ENCODE assay signal across 12 cellular contexts in the genomic region with DNA sequence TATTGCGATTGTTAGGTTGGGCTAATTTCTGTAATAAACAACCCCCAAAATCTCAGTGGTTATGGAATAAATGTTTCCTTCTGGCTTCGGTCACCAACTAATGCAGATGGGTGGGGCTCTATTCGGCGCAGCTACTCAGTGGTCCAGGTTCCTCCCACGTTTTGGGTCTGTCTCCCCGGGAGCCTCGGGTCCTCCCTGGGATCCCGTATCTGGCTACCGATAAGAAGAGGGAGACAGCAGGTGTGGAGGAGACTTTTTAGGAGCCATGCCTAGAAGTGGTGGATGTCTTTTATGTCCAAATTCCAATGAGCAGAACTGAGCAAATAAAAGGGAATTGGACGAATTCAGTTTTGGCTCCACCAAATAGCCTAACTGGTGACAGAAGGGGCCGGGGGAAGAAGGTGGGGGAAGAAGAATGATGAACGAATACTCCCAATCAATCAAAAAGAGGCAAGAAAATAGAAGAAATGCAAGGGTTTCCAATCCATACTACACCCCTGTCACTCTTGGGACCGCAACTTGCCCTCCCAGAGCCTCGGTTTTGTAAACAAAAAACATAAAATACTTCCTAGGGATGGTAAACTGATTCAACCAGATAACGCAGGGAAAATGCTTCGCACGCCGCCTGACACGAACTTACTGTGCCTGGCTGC. TPM values are rescaled to one million over a fixed set of nuclear protein-coding genes. Genes with fewer than 3 reads are reported as not detected.
DNase-seq lines count a peak whose midpoint lies in the region; ATAC-seq, FAIRE-seq and TF ChIP-seq lines count a peak whose summit lies in the region.
"Had no signal": no experiment of that assay in that cellular context is flagged by ENCODE, and none has a peak within 500 bp of the region (broad histone marks: within the 10 kb centered on the region; RNA-seq: fewer than 3 reads in every experiment).

No MANE protein-coding gene starts in this region.

- POLR2A ChIA-PET in activated CD8-positive, alpha-beta T cell treated with anti-CD3 and anti-CD28 coated beads, Interleukin-2, amount 10 ng/mL, durations not matched to agents 7 days and 5 days (lab: Charles Lee), result no interaction called here
- POLR2A ChIA-PET in activated CD8-positive, alpha-beta T cell treated with anti-CD3 and anti-CD28 coated beads for 36 hours (lab: Charles Lee), result no interaction called here
- POLR2A ChIA-PET in K562 (lab: Yijun Ruan, JAX), result no interaction called here

- peak overlapping the region; percentile 79 for H3K4me2 ChIP-seq in K562 (ENCODE audit: insufficient read depth, low read length)

- no peak for ATAC-seq in activated CD8-positive, alpha-beta T cell treated with anti-CD3 and anti-CD28 coated beads, Interleukin-2, amount 10 ng/mL, durations not matched to agents 7 days and 5 days
- ATAC-seq in activated CD8-positive, alpha-beta T cell treated with anti-CD3 and anti-CD28 coated beads for 36 hours, result no peak
- ATAC-seq in K562, result peak; percentile 10; the same call in 2 of the 3 replicates
- no peak for ATAC-seq in HG03520 (IDR thresholded peaks at IDR 0.05; ENCODE audit: unreplicated experiment)
- no peak for ATAC-seq in GM18505 (IDR thresholded peaks at IDR 0.05; ENCODE audit: unreplicated experiment)
- ATAC-seq: PC-3 had no signal

- peaks cover 4 to 12% of the 10 kb centered on the region in 2 experiments; a peak in 4 of 5 replicates for H3K4me1 ChIP-seq in K562 (replicated peaks in 1 of 2; ENCODE audit: control insufficient read depth in 2 of 2, insufficient read depth in 2 of 2, low read length in 2 of 2)
- H3K4me1 ChIP-seq: vagina had no signal

- TF ChIP-seq RAD21 in K562 (CRISPR knock-in tag; conservative IDR thresholded peaks at IDR 0.05 in 1 of 2, IDR thresholded peaks at IDR 0.05 in 1 of 2), result no peak

- H3K9me3 Mint-ChIP-seq in activated CD8-positive, alpha-beta T cell treated with anti-CD3 and anti-CD28 coated beads, Interleukin-2, amount 10 ng/mL, durations not matched to agents 7 days and 5 days (ENCODE audit: insufficient read depth), result no peaks in the 10 kb centered on the region
- H3K9me3 Mint-ChIP-seq in activated CD8-positive, alpha-beta T cell treated with anti-CD3 and anti-CD28 coated beads for 36 hours, result peaks cover 16% of the 10 kb centered on the region

- in situ Hi-C loops in K562 (cut with MboI), result no loop called here

- TF ChIP-seq EP300 in K562 (IDR thresholded peaks at IDR 0.05; ENCODE audit: low read length), result no peak

- intact Hi-C loops in activated CD8-positive, alpha-beta T cell treated with anti-CD3 and anti-CD28 coated beads for 36 hours (cut with micrococcal nuclease), result no loop called here
- intact Hi-C loops in K562 (cut with micrococcal nuclease), result no loop called here

- peaks cover 48% of the 10 kb centered on the region for H3K27me3 Mint-ChIP-seq in activated CD8-positive, alpha-beta T cell treated with anti-CD3 and anti-CD28 coated beads, Interleukin-2, amount 10 ng/mL, durations not matched to agents 7 days and 5 days (ENCODE audit: low read depth)
- peaks cover 33% of the 10 kb centered on the region for H3K27me3 Mint-ChIP-seq in activated CD8-positive, alpha-beta T cell treated with anti-CD3 and anti-CD28 coated beads for 36 hours

- no peaks in the 10 kb centered on the region for H3K4me1 Mint-ChIP-seq in activated CD8-positive, alpha-beta T cell treated with anti-CD3 and anti-CD28 coated beads, Interleukin-2, amount 10 ng/mL, durations not matched to agents 7 days and 5 days (ENCODE audit: low read depth)
- no peaks in the 10 kb centered on the region for H3K4me1 Mint-ChIP-seq in activated CD8-positive, alpha-beta T cell treated with anti-CD3 and anti-CD28 coated beads for 36 hours (ENCODE audit: low read depth)

- no peak overlapping the region for H3K27ac ChIP-seq in K562 (ENCODE audit: extremely low read depth, low read depth, low read length)
- H3K27ac ChIP-seq: vagina had no signal

- no peak overlapping the region for H3K9ac ChIP-seq in K562 (ENCODE audit: insufficient read depth in 1 of 2, low read depth in 2 of 2, low read length in 2 of 2)

- 5% methylated on average over 19 of the region's 19 CpGs for WGBS in K562 (ENCODE audit: insufficient coverage, low coverage, missing lambda C conversion rate)

- peak overlapping the region; percentile 18 for H3K4me3 Mint-ChIP-seq in activated CD8-positive, alpha-beta T cell treated with anti-CD3 and anti-CD28 coated beads, Interleukin-2, amount 10 ng/mL, durations not matched to agents 7 days and 5 days
- no peak overlapping the region for H3K4me3 Mint-ChIP-seq in activated CD8-positive, alpha-beta T cell treated with anti-CD3 and anti-CD28 coated beads for 36 hours

- DNase-seq in activated CD8-positive, alpha-beta T cell treated with anti-CD3 and anti-CD28 coated beads, Interleukin-2, amount 10 ng/mL, durations not matched to agents 7 days and 5 days, result no peak
- no peak for DNase-seq in activated CD8-positive, alpha-beta T cell treated with anti-CD3 and anti-CD28 coated beads for 36 hours
- DNase-seq in K562 (ENCODE audit: extremely low read depth in 1 of 4, low spot score in 3 of 4) (peak in 2 of 4 experiments; percentile 9 to 29), skeletal muscle cell (ENCODE audit: low read depth) (no peak), RPMI8226 (no peak)
- DNase-seq: NCI-H2107, PC-3, T1000 had no signal

- FAIRE-seq in K562 (lab: Jason Lieb, UNC), result no peak

- H3K27me3 ChIP-seq in K562 (ENCODE audit: control insufficient read depth in 2 of 2, insufficient read depth in 2 of 2, low read length in 2 of 2), result peaks cover 0 to 5% of the 10 kb centered on the region in 2 experiments; a peak in 1 of 5 replicates
- H3K27me3 ChIP-seq: vagina had no signal

- H3K36me3 Mint-ChIP-seq in activated CD8-positive, alpha-beta T cell treated with anti-CD3 and anti-CD28 coated beads, Interleukin-2, amount 10 ng/mL, durations not matched to agents 7 days and 5 days (ENCODE audit: low read depth), result no peaks in the 10 kb centered on the region
- H3K36me3 Mint-ChIP-seq in activated CD8-positive, alpha-beta T cell treated with anti-CD3 and anti-CD28 coated beads for 36 hours (ENCODE audit: low read depth), result no peaks in the 10 kb centered on the region

- TF ChIP-seq POLR2A in K562 (conservative IDR thresholded peaks at IDR 0.05), result no peak
- no peak for TF ChIP-seq POLR2A in GM18505 (IDR thresholded peaks at IDR 0.05; ENCODE audit: borderline replicate concordance, extremely low read depth, insufficient read depth, insufficient read length)

- no peaks in the 10 kb centered on the region for H3K9me1 ChIP-seq in K562 (ENCODE audit: control insufficient read depth, insufficient read depth, low read length)

- TF ChIP-seq CTCF in activated CD8-positive, alpha-beta T cell treated with anti-CD3 and anti-CD28 coated beads for 36 hours (IDR thresholded peaks at IDR 0.05), result no peak
- no peak for TF ChIP-seq CTCF in K562 (IDR thresholded peaks at IDR 0.05 in 2 of 3, conservative IDR thresholded peaks at IDR 0.05 in 1 of 3; ENCODE audit: insufficient read depth in 2 of 3, low read depth in 1 of 3, low read length in 3 of 3)

- H3K27ac Mint-ChIP-seq in activated CD8-positive, alpha-beta T cell treated with anti-CD3 and anti-CD28 coated beads, Interleukin-2, amount 10 ng/mL, durations not matched to agents 7 days and 5 days, result no peak overlapping the region
- H3K27ac Mint-ChIP-seq in activated CD8-positive, alpha-beta T cell treated with anti-CD3 and anti-CD28 coated beads for 36 hours, result no peak overlapping the region

- peak overlapping the region; percentile 89 for H2AFZ ChIP-seq in K562 (ENCODE audit: low read depth, low read length)

- no peaks in the 10 kb centered on the region for H3K79me2 ChIP-seq in K562 (ENCODE audit: control insufficient read depth, insufficient read depth, low read length)

- CTCF ChIA-PET in activated CD8-positive, alpha-beta T cell treated with anti-CD3 and anti-CD28 coated beads, Interleukin-2, amount 10 ng/mL, durations not matched to agents 7 days and 5 days (lab: Charles Lee), result no interaction called here
- CTCF ChIA-PET in activated CD8-positive, alpha-beta T cell treated with anti-CD3 and anti-CD28 coated beads for 36 hours (lab: Charles Lee), result no interaction called here
- CTCF ChIA-PET in K562 (lab: Yijun Ruan, JAX; ENCODE audit: low intra/inter-chr PET ratio), result no interaction called here

- no peaks in the 10 kb centered on the region for H4K20me1 ChIP-seq in K562 (replicated peaks; ENCODE audit: control insufficient read depth, insufficient read depth, low read length)

- H3K4me3 ChIP-seq in K562 (peak overlapping the region; percentile 24), iPS-11a (ENCODE audit: low read depth, low read length) (peak overlapping the region; percentile 31), skeletal muscle cell (ENCODE audit: low read depth, low read length) (peak overlapping the region; percentile 31)
- H3K4me3 ChIP-seq: vagina had no signal

- H3K9me3 ChIP-seq in K562 (replicated peaks; ENCODE audit: control insufficient read depth, insufficient read depth, low read depth, low read length), result no peaks in the 10 kb centered on the region
- H3K9me3 ChIP-seq: vagina had no signal

- H3K36me3 ChIP-seq in K562 (ENCODE audit: control insufficient read depth, insufficient read depth, low read length), result no peaks in the 10 kb centered on the region
- H3K36me3 ChIP-seq: vagina had no signal

- no TSS peak for BruUV-seq in K562 (replicated peaks; lab: Mats Ljungman, UMichigan)

TF ChIP-seq in K562, 482 proteins besides CTCF, POLR2A, EP300 and RAD21 (continues in another document):
- TF ChIP-seq MEIS2 (IDR thresholded peaks at IDR 0.05; ENCODE audit: partially characterized antibody), result peak; percentile 49

RNA-seq across cellular contexts. Expression of gene C10orf53, which starts 0.5 kb away (rescaled TPM):
- total RNA-seq in activated CD8-positive, alpha-beta T cell treated with anti-CD3 and anti-CD28 coated beads, Interleukin-2, amount 10 ng/mL, durations not matched to agents 7 days and 5 days, result not detected
- total RNA-seq in activated CD8-positive, alpha-beta T cell treated with anti-CD3 and anti-CD28 coated beads for 36 hours, result not detected
- total RNA-seq in K562 (2011; cell fraction: chromatin; rRNA removed; ENCODE audit: low replicate concordance), result not detected in 2 replicates
- not detected in 2 replicates for total RNA-seq in K562 (2011; cell fraction: nucleolus; rRNA removed)
- total RNA-seq in K562 (2011; cell fraction: nucleoplasm; rRNA removed), result not detected in 2 replicates
- not detected in 2 replicates for total RNA-seq in K562 (2014; rRNA removed)
- not detected in 2 replicates for total RNA-seq in K562 (2014; rRNA removed; fragmentation: Illumina TruSeq; extraction: Trizol)
- total RNA-seq in K562 (2015; rRNA removed; fragmentation: Illumina TruSeq; extraction: Trizol), result not detected in 2 replicates
- not detected in 2 replicates for total RNA-seq in K562 (2021)
- not detected in 2 replicates for polyA plus RNA-seq in K562 (2011; rRNA removed)
- polyA plus RNA-seq in K562 (2011; cell fraction: cytosol; rRNA removed), result not detected in 2 replicates
- polyA plus RNA-seq in K562 (2011; cell fraction: nucleus; rRNA removed), result not detected in 2 replicates
- not detected in 2 replicates for polyA plus RNA-seq in K562 (2012)
- not detected in 2 replicates for polyA plus RNA-seq in K562 (2014; fragmentation: Illumina TruSeq; extraction: Trizol)
- not detected for polyA plus RNA-seq in K562 (2014; fragmentation: Nextera tagmentation; extraction: Ambion mirVana)
- polyA plus RNA-seq in K562 (2014; rRNA removed), result not detected in 2 replicates
- not detected in 2 replicates for polyA minus RNA-seq in K562 (2011; rRNA and poly(A)+ RNA removed)
- polyA minus RNA-seq in K562 (2011; cell fraction: cytosol; rRNA and poly(A)+ RNA removed), result not detected in 2 replicates
- polyA minus RNA-seq in K562 (2011; cell fraction: nucleus; rRNA and poly(A)+ RNA removed), result not detected in 2 replicates
- total RNA-seq: PC-3, vagina had no signal
